In the genomic region with DNA sequence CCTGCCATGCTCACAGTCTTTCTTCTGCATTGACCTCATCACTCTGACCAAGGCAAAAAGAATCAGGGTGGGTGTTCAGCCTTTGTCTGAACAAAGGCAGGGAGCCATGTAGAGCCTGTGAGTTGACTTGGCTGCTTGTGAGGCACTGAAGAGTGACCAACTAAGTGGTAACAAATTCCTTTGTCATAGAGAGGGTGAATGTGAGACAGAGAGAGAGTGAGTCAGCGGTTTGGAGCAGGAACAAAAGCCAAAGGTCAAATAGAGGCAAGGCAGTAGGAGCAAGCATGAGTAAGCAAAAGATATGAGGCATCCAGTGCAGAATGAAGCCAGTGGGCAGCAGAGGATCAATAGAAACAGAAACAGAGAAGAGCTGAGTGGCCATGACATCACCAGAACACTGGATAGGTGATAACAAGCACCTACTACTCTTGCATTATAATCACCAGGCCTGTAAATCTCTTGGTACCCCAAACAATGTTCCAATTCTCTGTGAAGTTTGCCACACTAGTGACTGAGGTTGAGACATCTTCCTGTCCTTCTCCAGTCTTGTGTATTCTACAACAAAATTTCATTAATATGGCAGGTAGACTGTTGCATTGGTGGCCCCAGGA, we compare ENCODE assay signal across 1 cellular context.
TF ChIP-seq lines count a peak whose summit lies in the region.

No MANE protein-coding gene starts in this region.

TF ChIP-seq in SK-N-SH treated with all-trans-retinoic acid at 6 μM for 48 hours, 23 proteins besides CTCF, POLR2A, EP300 and RAD21 (continued from another document):
- TF ChIP-seq, protein P1, sequence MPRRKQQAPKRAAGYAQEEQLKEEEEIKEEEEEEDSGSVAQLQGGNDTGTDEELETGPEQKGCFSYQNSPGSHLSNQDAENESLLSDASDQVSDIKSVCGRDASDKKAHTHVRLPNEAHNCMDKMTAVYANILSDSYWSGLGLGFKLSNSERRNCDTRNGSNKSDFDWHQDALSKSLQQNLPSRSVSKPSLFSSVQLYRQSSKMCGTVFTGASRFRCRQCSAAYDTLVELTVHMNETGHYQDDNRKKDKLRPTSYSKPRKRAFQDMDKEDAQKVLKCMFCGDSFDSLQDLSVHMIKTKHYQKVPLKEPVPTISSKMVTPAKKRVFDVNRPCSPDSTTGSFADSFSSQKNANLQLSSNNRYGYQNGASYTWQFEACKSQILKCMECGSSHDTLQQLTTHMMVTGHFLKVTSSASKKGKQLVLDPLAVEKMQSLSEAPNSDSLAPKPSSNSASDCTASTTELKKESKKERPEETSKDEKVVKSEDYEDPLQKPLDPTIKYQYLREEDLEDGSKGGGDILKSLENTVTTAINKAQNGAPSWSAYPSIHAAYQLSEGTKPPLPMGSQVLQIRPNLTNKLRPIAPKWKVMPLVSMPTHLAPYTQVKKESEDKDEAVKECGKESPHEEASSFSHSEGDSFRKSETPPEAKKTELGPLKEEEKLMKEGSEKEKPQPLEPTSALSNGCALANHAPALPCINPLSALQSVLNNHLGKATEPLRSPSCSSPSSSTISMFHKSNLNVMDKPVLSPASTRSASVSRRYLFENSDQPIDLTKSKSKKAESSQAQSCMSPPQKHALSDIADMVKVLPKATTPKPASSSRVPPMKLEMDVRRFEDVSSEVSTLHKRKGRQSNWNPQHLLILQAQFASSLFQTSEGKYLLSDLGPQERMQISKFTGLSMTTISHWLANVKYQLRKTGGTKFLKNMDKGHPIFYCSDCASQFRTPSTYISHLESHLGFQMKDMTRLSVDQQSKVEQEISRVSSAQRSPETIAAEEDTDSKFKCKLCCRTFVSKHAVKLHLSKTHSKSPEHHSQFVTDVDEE (CRISPR knock-in tag; IDR thresholded peaks at IDR 0.05): no peak
- TF ChIP-seq TCF4 (CRISPR knock-in tag; IDR thresholded peaks at IDR 0.05; ENCODE audit: borderline replicate concordance) (no peak), GLIS3 (CRISPR knock-in tag; IDR thresholded peaks at IDR 0.05) (no peak), ZFP3 (CRISPR knock-in tag; IDR thresholded peaks at IDR 0.05) (no peak), ZNF565 (CRISPR knock-in tag; conservative IDR thresholded peaks at IDR 0.05; ENCODE audit: low read depth) (no peak), PPARA (CRISPR knock-in tag; IDR thresholded peaks at IDR 0.05; ENCODE audit: borderline replicate concordance) (no peak), RARB (CRISPR knock-in tag; IDR thresholded peaks at IDR 0.05) (no peak), ESRRG (CRISPR knock-in tag; IDR thresholded peaks at IDR 0.05) (no peak), OSR1 (CRISPR knock-in tag; IDR thresholded peaks at IDR 0.05) (no peak), CSDC2 (CRISPR knock-in tag; IDR thresholded peaks at IDR 0.05) (no peak), ZC3H10 (CRISPR knock-in tag; IDR thresholded peaks at IDR 0.05) (no peak)
- TF ChIP-seq, protein P2, sequence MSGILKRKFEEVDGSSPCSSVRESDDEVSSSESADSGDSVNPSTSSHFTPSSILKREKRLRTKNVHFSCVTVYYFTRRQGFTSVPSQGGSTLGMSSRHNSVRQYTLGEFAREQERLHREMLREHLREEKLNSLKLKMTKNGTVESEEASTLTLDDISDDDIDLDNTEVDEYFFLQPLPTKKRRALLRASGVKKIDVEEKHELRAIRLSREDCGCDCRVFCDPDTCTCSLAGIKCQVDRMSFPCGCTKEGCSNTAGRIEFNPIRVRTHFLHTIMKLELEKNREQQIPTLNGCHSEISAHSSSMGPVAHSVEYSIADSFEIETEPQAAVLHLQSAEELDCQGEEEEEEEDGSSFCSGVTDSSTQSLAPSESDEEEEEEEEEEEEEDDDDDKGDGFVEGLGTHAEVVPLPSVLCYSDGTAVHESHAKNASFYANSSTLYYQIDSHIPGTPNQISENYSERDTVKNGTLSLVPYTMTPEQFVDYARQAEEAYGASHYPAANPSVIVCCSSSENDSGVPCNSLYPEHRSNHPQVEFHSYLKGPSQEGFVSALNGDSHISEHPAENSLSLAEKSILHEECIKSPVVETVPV (CRISPR knock-in tag; IDR thresholded peaks at IDR 0.05): no peak
TF ChIP-seq in SK-N-SH treated with all-trans-retinoic acid at 6 μM for 48 hours: peak in this region for 0.
